Comparison of ENCODE assay signal across 16 cellular contexts in the genomic region with DNA sequence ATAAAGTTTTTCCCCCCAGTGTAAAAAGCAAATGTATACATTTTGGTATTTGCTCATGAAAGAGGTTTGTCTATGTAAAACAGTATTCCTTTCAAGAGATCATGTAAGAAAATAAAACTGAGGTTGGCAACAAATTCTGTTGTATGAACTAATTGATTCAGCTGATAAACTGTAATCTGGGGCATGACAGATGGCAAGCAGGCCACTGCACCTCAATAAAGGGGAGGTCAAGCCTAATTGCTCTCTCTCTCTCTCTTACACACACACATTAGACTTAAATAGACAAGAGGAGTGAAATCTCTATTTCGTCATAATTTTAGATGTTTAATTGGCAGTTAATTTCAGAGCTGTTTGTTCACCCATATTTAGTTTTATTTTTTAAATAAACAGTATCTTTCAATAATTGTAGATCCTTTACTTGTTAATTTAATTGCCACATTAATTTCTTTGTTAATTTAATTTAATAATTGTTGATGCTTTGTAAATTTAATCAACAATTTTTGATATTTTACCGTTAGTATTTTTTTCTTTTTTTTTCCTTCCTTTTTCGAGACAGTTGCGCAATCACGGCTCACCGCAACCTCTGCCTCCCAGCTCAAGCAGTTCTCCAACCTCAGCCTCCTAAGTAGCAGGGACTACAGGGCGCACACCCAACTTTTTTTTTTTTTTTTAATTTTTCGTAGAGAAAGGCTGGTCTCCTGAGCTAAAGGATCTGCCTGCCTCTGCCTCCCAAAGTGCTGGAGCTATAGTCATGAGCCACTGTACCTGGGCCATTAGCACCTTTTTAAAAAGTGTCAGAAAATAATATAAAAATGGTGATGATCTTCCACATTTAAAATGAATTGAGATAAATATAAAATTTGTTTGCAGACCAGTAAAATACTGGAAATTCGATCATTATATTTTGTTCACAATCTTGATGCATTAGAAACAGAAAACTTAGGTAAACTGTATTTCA.
A peak's percentile ranks its signal among the peaks of the same experiment; 100 is the strongest.
DNase-seq lines count a peak whose midpoint lies in the region; ATAC-seq and TF ChIP-seq lines count a peak whose summit lies in the region.
"Had no signal": no experiment of that assay in that cellular context is flagged by ENCODE, and none has a peak within 500 bp of the region (broad histone marks: within the 10 kb centered on the region; RNA-seq: fewer than 3 reads in every experiment).

No MANE protein-coding gene starts in this region.

- no peak overlapping the region for H3K4me2 ChIP-seq in HCT116 (ENCODE audit: low read length)
- H3K4me2 ChIP-seq in mesenchymal stem cell (ENCODE audit: low read length, poor library complexity, severe bottlenecking): no peak overlapping the region

- H2BK12ac ChIP-seq in mesenchymal stem cell (ENCODE audit: low read length in 2 of 2): no peak overlapping the region

- H3K4ac ChIP-seq in mesenchymal stem cell (ENCODE audit: low read depth in 1 of 2, low read length in 2 of 2): no peak overlapping the region

- no peak overlapping the region for H3K27ac ChIP-seq in HCT116 (ENCODE audit: low read depth, low read length)
- H3K27ac ChIP-seq in Panc1 (ENCODE audit: low read length): peak overlapping the region; percentile 61; the same call in 1 of the 2 replicates
- no peak overlapping the region for H3K27ac ChIP-seq in mesenchymal stem cell (ENCODE audit: low read length, poor library complexity, severe bottlenecking)
- no peak overlapping the region for H3K27ac ChIP-seq in upper lobe of left lung
- H3K27ac ChIP-seq: psoas muscle had no signal

- H2BK120ac ChIP-seq in mesenchymal stem cell (ENCODE audit: low read depth, low read length): no peak overlapping the region

- H2AK5ac ChIP-seq in mesenchymal stem cell (ENCODE audit: low read length, severe bottlenecking): no peak overlapping the region

- H3K14ac ChIP-seq in mesenchymal stem cell (ENCODE audit: low read length in 2 of 2): no peak overlapping the region

- no peaks in the 10 kb centered on the region for H4K20me1 ChIP-seq in HCT116 (ENCODE audit: insufficient read depth)

- no peak overlapping the region for H4K91ac ChIP-seq in mesenchymal stem cell (ENCODE audit: low read length)

- no peak overlapping the region for H4K8ac ChIP-seq in mesenchymal stem cell (ENCODE audit: low read length)

- H3K9me3 ChIP-seq in HCT116 (ENCODE audit: control insufficient read depth in 1 of 2, insufficient read depth in 1 of 2, low read depth in 1 of 2, low read length in 2 of 2) (no peaks in the 10 kb centered on the region), Panc1 (ENCODE audit: control insufficient read depth, insufficient read depth, low read depth, low read length) (no peaks in the 10 kb centered on the region), mesenchymal stem cell (ENCODE audit: control insufficient read depth, low read length) (no peaks in the 10 kb centered on the region), upper lobe of left lung (no peaks in the 10 kb centered on the region), mucosa of descending colon (no peaks in the 10 kb centered on the region)
- H3K9me3 ChIP-seq: psoas muscle had no signal

- no peaks in the 10 kb centered on the region for H3K79me2 ChIP-seq in HCT116 (ENCODE audit: insufficient read depth, low read length)

- POLR2A ChIA-PET in HCT116 (lab: Charles Lee) (no interaction called here), Panc1 (lab: Charles Lee) (no interaction called here)

- CTCF ChIA-PET in HCT116 (lab: Charles Lee): no interaction called here
- CTCF ChIA-PET in Panc1 (lab: Charles Lee): no interaction called here

- no peak overlapping the region for H3K18ac ChIP-seq in mesenchymal stem cell (ENCODE audit: low read depth in 1 of 2, low read length in 2 of 2)

- H3K9me2 ChIP-seq in HCT116 (ENCODE audit: insufficient read depth): no peaks in the 10 kb centered on the region

- no peaks in the 10 kb centered on the region for H3K79me1 ChIP-seq in mesenchymal stem cell (replicated peaks; ENCODE audit: low read length, poor library complexity, severe bottlenecking)

- WGBS in mesenchymal stem cell: 98% methylated on average over 7 of the region's 9 CpGs
- 91% methylated on average over 9 of the region's 9 CpGs for WGBS in upper lobe of left lung, 2 donors

- no peak for TF ChIP-seq EP300 in upper lobe of left lung (IDR thresholded peaks at IDR 0.05)

- intact Hi-C loops in HCT116 (cut with micrococcal nuclease): no loop called here
- intact Hi-C loops in Panc1 (cut with micrococcal nuclease; ENCODE audit: unreplicated experiment): no loop called here
- intact Hi-C loops in mucosa of descending colon (cut with DNase I, micrococcal nuclease): no loop called here

- no peak for TF ChIP-seq CTCF in HCT116 (IDR thresholded peaks at IDR 0.05 in 2 of 3, conservative IDR thresholded peaks at IDR 0.05 in 1 of 3; ENCODE audit: borderline replicate concordance in 1 of 3, insufficient read depth in 1 of 3, low read depth in 2 of 3, low read length in 2 of 3)
- no peak for TF ChIP-seq CTCF in Panc1 (IDR thresholded peaks at IDR 0.05)
- TF ChIP-seq CTCF in GM13977 (IDR thresholded peaks at IDR 0.05; ENCODE audit: extremely low read depth, insufficient read depth, missing control alignments): no peak
- TF ChIP-seq CTCF in upper lobe of left lung (IDR thresholded peaks at IDR 0.05): no peak
- TF ChIP-seq CTCF in mucosa of descending colon (IDR thresholded peaks at IDR 0.05): no peak

- ATAC-seq in HCT116: no peak
- no peak for ATAC-seq in Panc1
- ATAC-seq in HG03520 (IDR thresholded peaks at IDR 0.05; ENCODE audit: unreplicated experiment): no peak
- ATAC-seq in upper lobe of left lung (ENCODE audit: low FRiP score in 2 of 2): no peak
- no peak for ATAC-seq in mucosa of descending colon
- ATAC-seq: natural killer cell treated with Interleukin-12 subunit alpha and Interleukin-12 subunit beta and Interleukin-15 and Interleukin-18, amount 100 ng/mL, for 72 hours; psoas muscle had no signal

- H2BK15ac ChIP-seq in mesenchymal stem cell (ENCODE audit: low read depth, poor library complexity, severe bottlenecking): no peak overlapping the region

- DNase-seq in HCT116 (ENCODE audit: low read depth, low spot score): no peak
- peak; percentile 13 for DNase-seq in NCI-H146 (lab: John Stamatoyannopoulos, UW)
- no peak for DNase-seq in Panc1 (ENCODE audit: low read depth, low spot score)
- DNase-seq in mesenchymal stem cell: no peak
- no peak for DNase-seq in GM13977 (ENCODE audit: low spot score)
- no peak for DNase-seq in upper lobe of left lung
- no peak for DNase-seq in mucosa of descending colon
- DNase-seq: activated CD4-positive, CD25-positive, alpha-beta regulatory T cell; activated naive CD8-positive, alpha-beta T cell treated with anti-CD3 and anti-CD28 coated beads for 36 hours; kidney glomerular epithelial cell; mesendoderm; NCI-H2029 treated with DMSO at 0.1 percent for 48 hours; psoas muscle; SHP77 had no signal

- H3K4me1 ChIP-seq in HCT116 (ENCODE audit: control insufficient read depth in 1 of 2, insufficient read depth in 2 of 2, low read length in 2 of 2): no peaks in the 10 kb centered on the region
- H3K4me1 ChIP-seq in Panc1 (ENCODE audit: control insufficient read depth, insufficient read depth, low read length): peaks cover 5% of the 10 kb centered on the region; the same call in 1 of the 2 replicates
- H3K4me1 ChIP-seq in mesenchymal stem cell (ENCODE audit: control insufficient read depth, insufficient read depth, low read depth, low read length): no peaks in the 10 kb centered on the region
- no peaks in the 10 kb centered on the region for H3K4me1 ChIP-seq in upper lobe of left lung
- no peaks in the 10 kb centered on the region for H3K4me1 ChIP-seq in mucosa of descending colon (ENCODE audit: low read depth)
- H3K4me1 ChIP-seq: psoas muscle had no signal

- H2BK5ac ChIP-seq in mesenchymal stem cell (ENCODE audit: low read depth, low read length, poor library complexity, severe bottlenecking): no peak overlapping the region

- no peak for TF ChIP-seq POLR2A in HCT116 (IDR thresholded peaks at IDR 0.05; ENCODE audit: borderline replicate concordance, extremely low read depth, insufficient read depth, insufficient read length)
- TF ChIP-seq POLR2A in upper lobe of left lung (IDR thresholded peaks at IDR 0.05): no peak

- in situ Hi-C loops in Panc1 (cut with HindIII; ENCODE audit: low pct_unique_long_range_greater_than_20kb, low sequenced_read_pairs): no loop called here
- in situ Hi-C loops in GM13977 (cut with MboI; ENCODE audit: low pct_unique_long_range_greater_than_20kb, low sequenced_read_pairs, unreplicated experiment): no loop called here

- H3K23ac ChIP-seq in mesenchymal stem cell (ENCODE audit: low read length in 2 of 2): no peak overlapping the region

- H3K36me3 ChIP-seq in HCT116 (ENCODE audit: control insufficient read depth in 1 of 2, insufficient read depth in 2 of 2, low read length in 2 of 2): no peaks in the 10 kb centered on the region
- H3K36me3 ChIP-seq in Panc1 (ENCODE audit: control insufficient read depth, insufficient read depth, low read length): no peaks in the 10 kb centered on the region
- H3K36me3 ChIP-seq in mesenchymal stem cell (ENCODE audit: control insufficient read depth in 1 of 2, insufficient read depth in 2 of 2, low read depth in 1 of 2, low read length in 2 of 2): no peaks in the 10 kb centered on the region
- H3K36me3 ChIP-seq in upper lobe of left lung: no peaks in the 10 kb centered on the region
- no peaks in the 10 kb centered on the region for H3K36me3 ChIP-seq in mucosa of descending colon (ENCODE audit: low read depth)

- no peak overlapping the region for H3K4me3 ChIP-seq in HCT116 (replicated peaks in 1 of 2; ENCODE audit: low read depth in 1 of 2, low read length in 2 of 2)
- no peak overlapping the region for H3K4me3 ChIP-seq in Panc1 (ENCODE audit: low read depth in 2 of 2, low read length in 2 of 2)
- peak overlapping the region in 1 of 2 experiments; percentile 42 for H3K4me3 ChIP-seq in mesenchymal stem cell (ENCODE audit: insufficient read depth in 1 of 2, low read depth in 1 of 2, low read length in 2 of 2)
- H3K4me3 ChIP-seq in upper lobe of left lung: no peak overlapping the region
- H3K4me3 ChIP-seq in mucosa of descending colon: no peak overlapping the region
- H3K4me3 ChIP-seq: psoas muscle had no signal

- RAD21 ChIA-PET in HCT116 (lab: Charles Lee; ENCODE audit: low non-redundant PET in 1 of 2, low total read pairs in 2 of 2, uncharacterized antibody in 2 of 2, unreplicated experiment in 2 of 2): no interaction called here

- H3K27me3 ChIP-seq in HCT116 (ENCODE audit: insufficient read depth, low read length) (no peaks in the 10 kb centered on the region), Panc1 (ENCODE audit: control insufficient read depth, insufficient read depth, low read length) (no peaks in the 10 kb centered on the region), mesenchymal stem cell (ENCODE audit: control insufficient read depth in 1 of 2, insufficient read depth in 1 of 2, low read length in 2 of 2) (no peaks in the 10 kb centered on the region), upper lobe of left lung (no peaks in the 10 kb centered on the region)

- no peak for TF ChIP-seq RAD21 in HCT116 (IDR thresholded peaks at IDR 0.05; ENCODE audit: low read depth)

- H3K9ac ChIP-seq in HCT116 (ENCODE audit: low read length): no peak overlapping the region
- peak overlapping the region; percentile 4 for H3K9ac ChIP-seq in mesenchymal stem cell (ENCODE audit: low read length)

- H2AFZ ChIP-seq in HCT116 (ENCODE audit: low read depth, low read length, poor library complexity, severe bottlenecking) (no peak overlapping the region), mesenchymal stem cell (ENCODE audit: low read depth, low read length) (no peak overlapping the region)

- BruUV-seq in HCT116 (replicated peaks; lab: Mats Ljungman, UMichigan) (no TSS peak), Panc1 (replicated peaks; lab: Mats Ljungman, UMichigan) (no TSS peak)
